Comparison of ENCODE assay signal across 3 cellular contexts in genomic region chr21:43741425-43742096, GRCh38.
TF ChIP-seq lines count a peak whose summit lies in the region.

No MANE protein-coding gene starts in this region.

TF ChIP-seq in A549, 52 proteins besides CTCF, POLR2A, EP300 and RAD21:
- TF ChIP-seq JUN (IDR thresholded peaks at IDR 0.05): no peak
- no peak for TF ChIP-seq BHLHE40 (IDR thresholded peaks at IDR 0.05; ENCODE audit: low read depth, low read length)
- TF ChIP-seq USF2 (IDR thresholded peaks at IDR 0.05): no peak
- no peak for TF ChIP-seq HOXB5 (CRISPR knock-in tag; IDR thresholded peaks at IDR 0.05)
- no peak for TF ChIP-seq ZFP36 (IDR thresholded peaks at IDR 0.05; ENCODE audit: borderline replicate concordance, partially characterized antibody)
- TF ChIP-seq HOXA7 (CRISPR knock-in tag; IDR thresholded peaks at IDR 0.05): no peak
- TF ChIP-seq FOXS1 (CRISPR knock-in tag; IDR thresholded peaks at IDR 0.05): no peak
- no peak for TF ChIP-seq MYC (IDR thresholded peaks at IDR 0.05; ENCODE audit: borderline replicate concordance, low read length)
- TF ChIP-seq CHD2 (IDR thresholded peaks at IDR 0.05; ENCODE audit: low read length, partially characterized antibody): no peak
- no peak for TF ChIP-seq ESRRA (IDR thresholded peaks at IDR 0.05; ENCODE audit: borderline replicate concordance, low read length)
- no peak for TF ChIP-seq NFE2L2 (conservative IDR thresholded peaks at IDR 0.05; ENCODE audit: low read length)
- TF ChIP-seq HMGXB4 (CRISPR knock-in tag; IDR thresholded peaks at IDR 0.05; ENCODE audit: borderline replicate concordance): no peak
- no peak for TF ChIP-seq EHMT2 (IDR thresholded peaks at IDR 0.05; ENCODE audit: low read depth)
- no peak for TF ChIP-seq PHF8 (IDR thresholded peaks at IDR 0.05; ENCODE audit: borderline replicate concordance, low read depth)
- no peak for TF ChIP-seq E2F6 (IDR thresholded peaks at IDR 0.05; ENCODE audit: borderline replicate concordance, low read depth)
- no peak for TF ChIP-seq MAZ (IDR thresholded peaks at IDR 0.05; ENCODE audit: borderline replicate concordance, low read depth, low read length)
- no peak for TF ChIP-seq BCL3 (IDR thresholded peaks at IDR 0.05)
- no peak for TF ChIP-seq HDAC2 (IDR thresholded peaks at IDR 0.05)
TF ChIP-seq in A549: peak in this region for 0.

TF ChIP-seq in GM23338, 12 proteins besides CTCF, POLR2A, EP300 and RAD21 (continues in another document):
- TF ChIP-seq STAT1 (IDR thresholded peaks at IDR 0.05; ENCODE audit: unreplicated experiment) (no peak), EZH2 (IDR thresholded peaks at IDR 0.05; ENCODE audit: low read depth, unreplicated experiment) (no peak), REST (IDR thresholded peaks at IDR 0.05; ENCODE audit: unreplicated experiment) (no peak), POLR2AphosphoS5 (IDR thresholded peaks at IDR 0.05; ENCODE audit: low read depth) (no peak), ZNF114 (CRISPR knock-in tag; IDR thresholded peaks at IDR 0.05) (no peak), NANOG (IDR thresholded peaks at IDR 0.05; ENCODE audit: borderline replicate concordance) (no peak), EZH2phosphoT487 (IDR thresholded peaks at IDR 0.05; ENCODE audit: unreplicated experiment) (no peak), ZNF462 (CRISPR knock-in tag; IDR thresholded peaks at IDR 0.05) (no peak)

TF ChIP-seq in K562, 482 proteins besides CTCF, POLR2A, EP300 and RAD21:
- TF ChIP-seq HSF4 (CRISPR knock-in tag; IDR thresholded peaks at IDR 0.05; ENCODE audit: borderline replicate concordance) (no peak), POLR2G (IDR thresholded peaks at IDR 0.05; ENCODE audit: low read depth, low read length) (peak; percentile 51; the same call in 1 of the 2 replicates), GTF2E2 (tag; IDR thresholded peaks at IDR 0.05) (no peak), CREB3L1 (IDR thresholded peaks at IDR 0.05; ENCODE audit: borderline replicate concordance, low read depth) (no peak), SNRNP70 (optimal IDR thresholded peaks at IDR 0.05; ENCODE audit: low read depth, low read length) (no peak), CREB1 (IDR thresholded peaks at IDR 0.05) (no peak), CREB1 (CRISPR knock-in tag; IDR thresholded peaks at IDR 0.05) (no peak), EGR1 (conservative IDR thresholded peaks at IDR 0.05) (0 out of 2 replicates have a peak, but pooled peaks have one; percentile 7)
TF ChIP-seq in K562: peak in this region for 2.
